ENCODE assay signal across 1 cellular context in genomic region chr11:67379061-67380058, GRCh38.
TF ChIP-seq lines count a peak whose summit lies in the region.

No MANE protein-coding gene starts in this region.

TF ChIP-seq in HEK293, 187 proteins besides CTCF, POLR2A, EP300 and RAD21 (continued from another document):
- TF ChIP-seq KLF17 (tag by site-specific recombination; IDR thresholded peaks at IDR 0.05) = peak; percentile 86
- TF ChIP-seq WT1 (tag by site-specific recombination; IDR thresholded peaks at IDR 0.05) = peak; percentile 81
- peak; percentile 62; the same call in 1 of the 2 replicates for TF ChIP-seq ZNF335 (tag by site-specific recombination; conservative IDR thresholded peaks at IDR 0.05)
- TF ChIP-seq KLF1 (tag by site-specific recombination; IDR thresholded peaks at IDR 0.05) = peak; percentile 72
- TF ChIP-seq TRIM28 (IDR thresholded peaks at IDR 0.05; ENCODE audit: borderline replicate concordance, low read length) = no peak
- no peak for TF ChIP-seq GLIS2 (tag by site-specific recombination; IDR thresholded peaks at IDR 0.05)
- peak; percentile 63; the same call in 1 of the 2 replicates for TF ChIP-seq ZSCAN4 (tag by site-specific recombination; IDR thresholded peaks at IDR 0.05)
- TF ChIP-seq ZNF426 (tag by site-specific recombination; IDR thresholded peaks at IDR 0.05) = no peak
